Comparison of ENCODE assay signal across 17 cellular contexts in genomic region chr22:43391306-43391705, GRCh38. TPM values are rescaled to one million over a fixed set of nuclear protein-coding genes. Genes with fewer than 3 reads are reported as not detected.
DNase-seq lines count a peak whose midpoint lies in the region; ATAC-seq and TF ChIP-seq lines count a peak whose summit lies in the region.
"Had no signal": no experiment of that assay in that cellular context is flagged by ENCODE, and none has a peak within 500 bp of the region (broad histone marks: within the 10 kb centered on the region; RNA-seq: fewer than 3 reads in every experiment).

No MANE protein-coding gene starts in this region.

- H3K9me3 Mint-ChIP-seq in neural progenitor cell = no peaks in the 10 kb centered on the region
- H3K9me3 Mint-ChIP-seq: CD8-positive, alpha-beta memory T cell; HFFc6 had no signal

- no peak overlapping the region for H2AFZ ChIP-seq in neural progenitor cell (replicated peaks)

- H3F3A ChIP-seq in neural progenitor cell (ENCODE audit: low read depth) = no peaks in the 10 kb centered on the region

- ATAC-seq in lower lobe of right lung (no peak), upper lobe of right lung (no peak)

- H3K4me1 ChIP-seq in lower lobe of right lung = no peaks in the 10 kb centered on the region
- no peaks in the 10 kb centered on the region for H3K4me1 ChIP-seq in upper lobe of right lung
- peaks cover 26% of the 10 kb centered on the region for H3K4me1 ChIP-seq in neural progenitor cell

- TF ChIP-seq CTCF in lower lobe of right lung (IDR thresholded peaks at IDR 0.05) (no peak), upper lobe of right lung (IDR thresholded peaks at IDR 0.05) (no peak), neural progenitor cell (IDR thresholded peaks at IDR 0.05) (no peak)

- H3K79me2 ChIP-seq in neural progenitor cell (ENCODE audit: low read depth) = no peaks in the 10 kb centered on the region

- no peaks in the 10 kb centered on the region for H3K36me3 Mint-ChIP-seq in neural progenitor cell
- H3K36me3 Mint-ChIP-seq: CD8-positive, alpha-beta memory T cell had no signal

- peaks cover 22% of the 10 kb centered on the region for H3K4me1 Mint-ChIP-seq in neural progenitor cell

- intact Hi-C loops in lower lobe of right lung (cut with DNase I) = no loop called here
- intact Hi-C loops in upper lobe of right lung (cut with DNase I) = loop anchor here (10.0 kb wide), 1 partner anchor 433 kb away; no protein-coding TSS in a partner anchor

- no peak overlapping the region for H3K4me2 ChIP-seq in neural progenitor cell
- H3K4me2 ChIP-seq: BLaER1 had no signal

- H3K36me3 ChIP-seq in lower lobe of right lung = no peaks in the 10 kb centered on the region
- H3K36me3 ChIP-seq in upper lobe of right lung = no peaks in the 10 kb centered on the region
- H3K36me3 ChIP-seq in neural progenitor cell = no peaks in the 10 kb centered on the region
- H3K36me3 ChIP-seq: BLaER1 had no signal

- H3K4me3 Mint-ChIP-seq in neural progenitor cell = no peak overlapping the region
- H3K4me3 Mint-ChIP-seq: CD8-positive, alpha-beta memory T cell; HFFc6 had no signal

- H3K9me3 ChIP-seq in lower lobe of right lung (no peaks in the 10 kb centered on the region), upper lobe of right lung (no peaks in the 10 kb centered on the region), neural progenitor cell (ENCODE audit: low read depth) (no peaks in the 10 kb centered on the region)
- H3K9me3 ChIP-seq: BLaER1, Caco-2 had no signal

- no peaks in the 10 kb centered on the region for H4K20me1 ChIP-seq in neural progenitor cell (ENCODE audit: low read depth)
- H4K20me1 ChIP-seq: BLaER1 had no signal

- H3K4me3 ChIP-seq in lower lobe of right lung = no peak overlapping the region
- H3K4me3 ChIP-seq in upper lobe of right lung = no peak overlapping the region
- H3K4me3 ChIP-seq in neural progenitor cell = no peak overlapping the region
- H3K4me3 ChIP-seq: BLaER1 had no signal

- H3K27me3 ChIP-seq in lower lobe of right lung (ENCODE audit: low read depth) (peaks cover 24% of the 10 kb centered on the region), upper lobe of right lung (peaks cover 17% of the 10 kb centered on the region), neural progenitor cell (peaks cover 20% of the 10 kb centered on the region)
- H3K27me3 ChIP-seq: BLaER1 had no signal

- no peak overlapping the region for H3K9ac ChIP-seq in neural progenitor cell
- H3K9ac ChIP-seq: BLaER1 had no signal

- H3K27me3 Mint-ChIP-seq in neural progenitor cell (ENCODE audit: insufficient read depth, low read depth) = peaks cover 21% of the 10 kb centered on the region

- H3K27ac ChIP-seq in lower lobe of right lung (no peak overlapping the region), upper lobe of right lung (no peak overlapping the region), neural progenitor cell (no peak overlapping the region)
- H3K27ac ChIP-seq: BLaER1, HL-60 had no signal

- no peak overlapping the region for H3K27ac Mint-ChIP-seq in neural progenitor cell
- H3K27ac Mint-ChIP-seq: CD8-positive, alpha-beta memory T cell; HFFc6 had no signal

- DNase-seq in activated effector memory CD4-positive, alpha-beta T cell treated with anti-CD3 and anti-CD28 coated beads, Interleukin-2, amount 50 U/mL, for 16 hours = peak; percentile 19
- DNase-seq in activated effector memory CD4-positive, alpha-beta T cell treated with Interleukin-2 at 50 U/mL for 16 hours = no peak
- DNase-seq in islet precursor cell (peak; percentile 30), lower lobe of right lung (peak; percentile 11), upper lobe of right lung (peak; percentile 15), neural progenitor cell (ENCODE audit: low spot score) (no peak), activated T-cell treated with anti-CD3 and anti-CD28 coated beads for 4 hours (no peak)
- DNase-seq: 8988T; AML-193; Caco-2; CD8-positive, alpha-beta memory T cell; HCEC 1CT; HFFc6 had no signal

RNA-seq across cellular contexts. Expression of gene MPPED1, which starts 20.5 kb away (rescaled TPM):
- total RNA-seq in lower lobe of right lung (not detected), upper lobe of right lung (not detected), neural progenitor cell (ENCODE audit: low replicate concordance) (2.0 and 4.5 TPM in 2 replicates)
- total RNA-seq: Caco-2; CD8-positive, alpha-beta memory T cell; Daoy; H4; HFFc6 had no signal

RNA-seq across cellular contexts. Expression of gene SCUBE1, which starts 48.1 kb away (rescaled TPM):
- total RNA-seq in lower lobe of right lung (16.6 TPM), upper lobe of right lung (36.0 TPM), neural progenitor cell (ENCODE audit: low replicate concordance) (25.9 and 35.3 TPM in 2 replicates)
- total RNA-seq: Caco-2, HFFc6 had no signal

Comparison
In these comparisons a context has a peak if more than half of its experiments do, and no peak if none do; other contexts are left out.
1. DNase-seq: peak in activated effector memory CD4-positive, alpha-beta T cell treated with anti-CD3 and anti-CD28 coated beads, Interleukin-2, amount 50 U/mL, for 16 hours (single experiment), islet precursor cell (single experiment), lower lobe of right lung (single experiment) and upper lobe of right lung (single experiment); none in activated effector memory CD4-positive, alpha-beta T cell treated with Interleukin-2 at 50 U/mL for 16 hours (single experiment), neural progenitor cell (single experiment) and activated T-cell treated with anti-CD3 and anti-CD28 coated beads for 4 hours (single experiment).